In the genomic region with DNA sequence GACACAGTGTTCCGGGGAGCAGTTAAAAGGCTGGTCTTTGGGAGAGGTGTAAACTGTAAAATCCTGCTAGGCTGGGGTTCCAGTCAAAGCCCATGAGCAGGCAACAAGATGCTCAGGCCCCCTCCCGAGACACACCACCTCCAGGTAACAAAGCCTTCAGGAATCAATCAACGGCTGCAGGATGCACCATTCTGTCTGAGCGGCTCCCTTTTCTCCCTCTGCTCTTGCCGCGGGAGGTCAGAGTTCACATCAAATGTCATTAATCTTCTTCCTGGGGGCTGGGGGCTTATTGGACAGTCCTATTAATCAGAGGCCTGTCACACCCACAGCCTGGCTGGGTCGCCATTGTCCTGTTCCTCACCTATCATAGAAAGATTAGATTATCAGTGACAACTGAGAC, we compare ENCODE assay signal across 26 cellular contexts. TPM values are rescaled to one million over a fixed set of nuclear protein-coding genes. Genes with fewer than 3 reads are reported as not detected.
"Had no signal": no experiment of that assay in that cellular context is flagged by ENCODE, and none has a peak within 500 bp of the region (broad histone marks: within the 10 kb centered on the region; RNA-seq: fewer than 3 reads in every experiment).

No MANE protein-coding gene starts in this region.

- H3K27me3 Mint-ChIP-seq: activated naive CD8-positive, alpha-beta T cell had no signal

- H3K27ac ChIP-seq: adrenal gland, ascending aorta, brain microvascular endothelial cell, esophagus muscularis mucosa, gastroesophageal sphincter, thoracic aorta, upper lobe of left lung had no signal

- H3K36me3 Mint-ChIP-seq: activated naive CD8-positive, alpha-beta T cell had no signal

- H3K4me3 Mint-ChIP-seq: activated naive CD8-positive, alpha-beta T cell; effector memory CD8-positive, alpha-beta T cell; T-helper 2 cell treated with Interferon-gamma antibody and Interleukin-4, amounts not matched to agents 5 μg/mL and 100 μg/mL, for 36 hours had no signal

- DNase-seq: activated CD4-positive, alpha-beta T cell treated with anti-CD3 and anti-CD28 coated beads for 1 hour; activated CD4-positive, alpha-beta T cell treated with anti-CD3 and anti-CD28 coated beads, Interleukin-2, amount 50 U/mL, for 1 hour; activated T-cell treated with anti-CD3 and anti-CD28 coated beads, Interleukin-2, amount 50 U/mL, for 1 hour; adrenal gland; brain microvascular endothelial cell; caudate nucleus; effector memory CD8-positive, alpha-beta T cell; head of caudate nucleus; hypothalamus; left ventricle myocardium superior; mammary epithelial cell; stimulated activated CD4-positive, alpha-beta T cell treated with anti-CD3 and anti-CD28 coated beads, Interleukin-2, amount 100 ng/mL, for 48 hours; stimulated activated naive CD4-positive, alpha-beta T cell treated with Interleukin-2 at 50 U/mL for 16 hours; upper lobe of left lung had no signal

- H3K9me3 ChIP-seq: adrenal gland, ascending aorta, esophagus muscularis mucosa, gastroesophageal sphincter, thoracic aorta, upper lobe of left lung had no signal

- H3K27ac Mint-ChIP-seq: activated naive CD8-positive, alpha-beta T cell; T-helper 2 cell treated with Interferon-gamma antibody and Interleukin-4, amounts not matched to agents 5 μg/mL and 100 μg/mL, for 36 hours had no signal

- H3K4me3 ChIP-seq: adrenal gland, ascending aorta, esophagus muscularis mucosa, gastroesophageal sphincter, thoracic aorta, upper lobe of left lung had no signal

- ATAC-seq: effector memory CD8-positive, alpha-beta T cell; gastroesophageal sphincter; left ventricle myocardium superior had no signal

- H3K9me3 Mint-ChIP-seq: effector memory CD8-positive, alpha-beta T cell; T-helper 2 cell treated with Interferon-gamma antibody and Interleukin-4, amounts not matched to agents 5 μg/mL and 100 μg/mL, for 36 hours had no signal

- H3K36me3 ChIP-seq: adrenal gland, ascending aorta, brain microvascular endothelial cell, esophagus muscularis mucosa, gastroesophageal sphincter, thoracic aorta, upper lobe of left lung had no signal

- H3K27me3 ChIP-seq: adrenal gland, ascending aorta, brain microvascular endothelial cell, esophagus muscularis mucosa, gastroesophageal sphincter, upper lobe of left lung had no signal

- H3K4me1 ChIP-seq: adrenal gland, ascending aorta, upper lobe of left lung had no signal

RNA-seq across cellular contexts. Expression of a gene that starts 11.8 kb away (rescaled TPM):
- total RNA-seq: adrenal gland, ascending aorta, dermis microvascular lymphatic vessel endothelial cell, esophagus muscularis mucosa, gastroesophageal sphincter, left ventricle myocardium superior, mammary epithelial cell, mononuclear cell, osteoblast, posterior vena cava, renal cortical epithelial cell, thoracic aorta, upper lobe of left lung had no signal
- polyA plus RNA-seq: adrenal gland, mammary epithelial cell, neural cell had no signal
